Comparison of ENCODE assay signal across 16 cellular contexts in genomic region chr12:128258866-128259555, GRCh38. TPM values are rescaled to one million over a fixed set of nuclear protein-coding genes. Genes with fewer than 3 reads are reported as not detected.
DNase-seq lines count a peak whose midpoint lies in the region; FAIRE-seq and TF ChIP-seq lines count a peak whose summit lies in the region.
"Had no signal": no experiment of that assay in that cellular context is flagged by ENCODE, and none has a peak within 500 bp of the region (broad histone marks: within the 10 kb centered on the region; RNA-seq: fewer than 3 reads in every experiment).

No MANE protein-coding gene starts in this region.

- H3K9me3 ChIP-seq in ectodermal cell (ENCODE audit: control insufficient read depth, low read length) (no peaks in the 10 kb centered on the region), neural progenitor cell (ENCODE audit: low read depth) (peaks cover 3% of the 10 kb centered on the region), tibial artery (no peaks in the 10 kb centered on the region), kidney (ENCODE audit: control insufficient read depth in 1 of 2, low read length in 2 of 2) (no peaks in the 10 kb centered on the region)
- H3K9me3 ChIP-seq: adrenal gland, prostate gland, transverse colon had no signal

- FAIRE-seq in kidney (lab: Jason Lieb, UNC): no peak
- FAIRE-seq: endothelial cell of umbilical vein had no signal

- intact Hi-C loops in tibial artery (cut with DNase I; ENCODE audit: low total_unique reads) (no loop called here), kidney (cut with DNase I) (no loop called here)

- in situ Hi-C loops in G401 (cut with HindIII; ENCODE audit: low sequenced_read_pairs): no loop called here

- peaks cover 37% of the 10 kb centered on the region for H3K4me1 Mint-ChIP-seq in neural progenitor cell
- H3K4me1 Mint-ChIP-seq: naive B cell had no signal

- H3F3A ChIP-seq in neural progenitor cell (ENCODE audit: low read depth): no peaks in the 10 kb centered on the region

- no peak overlapping the region for H3K4me3 Mint-ChIP-seq in neural progenitor cell
- H3K4me3 Mint-ChIP-seq: naive B cell had no signal

- H3K9ac ChIP-seq in neural progenitor cell: no peak overlapping the region
- no peak overlapping the region for H3K9ac ChIP-seq in kidney (ENCODE audit: low read length in 2 of 2)
- H3K9ac ChIP-seq: BLaER1 had no signal

- peaks cover 10% of the 10 kb centered on the region for H3K27me3 Mint-ChIP-seq in neural progenitor cell (ENCODE audit: insufficient read depth, low read depth)

- peaks cover 9% of the 10 kb centered on the region for H3K9me3 Mint-ChIP-seq in neural progenitor cell

- no peaks in the 10 kb centered on the region for H3K36me3 Mint-ChIP-seq in neural progenitor cell
- H3K36me3 Mint-ChIP-seq: naive B cell had no signal

- H3K36me3 ChIP-seq in ectodermal cell (ENCODE audit: control insufficient read depth, insufficient read depth, low read length): no peaks in the 10 kb centered on the region
- H3K36me3 ChIP-seq in neural progenitor cell: no peaks in the 10 kb centered on the region
- H3K36me3 ChIP-seq in tibial artery: no peaks in the 10 kb centered on the region
- H3K36me3 ChIP-seq in kidney (ENCODE audit: control insufficient read depth in 1 of 2, insufficient read depth in 2 of 2, low read length in 2 of 2): no peaks in the 10 kb centered on the region
- H3K36me3 ChIP-seq: adrenal gland, BLaER1, prostate gland, spleen, transverse colon had no signal

- H3K27me3 ChIP-seq in ectodermal cell (ENCODE audit: control insufficient read depth, insufficient read depth, low read length, poor library complexity, severe bottlenecking): no peaks in the 10 kb centered on the region
- H3K27me3 ChIP-seq in neural progenitor cell: peaks cover 19% of the 10 kb centered on the region
- H3K27me3 ChIP-seq in tibial artery: no peaks in the 10 kb centered on the region
- H3K27me3 ChIP-seq: adrenal gland, BLaER1 had no signal

- H3K27ac ChIP-seq in ectodermal cell (ENCODE audit: insufficient read depth, low read depth, low read length, poor library complexity, severe bottlenecking) (peak overlapping the region; percentile 3), neural progenitor cell (no peak overlapping the region), tibial artery (no peak overlapping the region), kidney (ENCODE audit: low read depth in 2 of 2, low read length in 2 of 2) (no peak overlapping the region)
- H3K27ac ChIP-seq: adrenal gland, BLaER1, prostate gland, spleen, transverse colon had no signal

- DNase-seq in G401 (ENCODE audit: low spot score) (peak; percentile 92), NCI-H69 (lab: John Stamatoyannopoulos, UW) (peak; percentile 48), neural progenitor cell (ENCODE audit: low spot score) (peak; percentile 38), tibial artery (no peak), kidney (no peak), activated gamma-delta T cell (lab: John Stamatoyannopoulos, UW) (no peak)
- DNase-seq: GOT3, naive B cell, spleen, transverse colon had no signal

- H3K4me1 ChIP-seq in ectodermal cell (ENCODE audit: control insufficient read depth, insufficient read depth, low read length) (peaks cover 10% of the 10 kb centered on the region), neural progenitor cell (peaks cover 8% of the 10 kb centered on the region), tibial artery (no peaks in the 10 kb centered on the region), kidney (ENCODE audit: control insufficient read depth in 1 of 2, insufficient read depth in 1 of 2, low read depth in 1 of 2, low read length in 2 of 2) (no peaks in the 10 kb centered on the region)
- H3K4me1 ChIP-seq: adrenal gland, BLaER1, prostate gland, spleen, transverse colon had no signal

- no peak overlapping the region for H3K4me2 ChIP-seq in neural progenitor cell
- H3K4me2 ChIP-seq: BLaER1 had no signal

- TF ChIP-seq CTCF in neural progenitor cell (IDR thresholded peaks at IDR 0.05) (no peak), tibial artery (IDR thresholded peaks at IDR 0.05) (no peak), kidney (IDR thresholded peaks at IDR 0.05; ENCODE audit: borderline replicate concordance, extremely low read depth, insufficient read depth) (no peak)

- no peak overlapping the region for H2AFZ ChIP-seq in neural progenitor cell (replicated peaks)

- H3K4me3 ChIP-seq in ectodermal cell (ENCODE audit: insufficient read depth, low read depth, low read length) (no peak overlapping the region), neural progenitor cell (no peak overlapping the region), tibial artery (no peak overlapping the region), kidney (ENCODE audit: low read length in 2 of 2) (no peak overlapping the region)
- H3K4me3 ChIP-seq: adrenal gland, BLaER1, prostate gland, spleen, transverse colon had no signal

- no peaks in the 10 kb centered on the region for H3K79me2 ChIP-seq in neural progenitor cell (ENCODE audit: low read depth)

- 79% methylated on average over 9 of the region's 9 CpGs for WGBS in ectodermal cell, 2 experiments

- peak overlapping the region; percentile 18 for H3K27ac Mint-ChIP-seq in neural progenitor cell
- H3K27ac Mint-ChIP-seq: naive B cell had no signal

- H4K20me1 ChIP-seq in neural progenitor cell (ENCODE audit: low read depth): no peaks in the 10 kb centered on the region
- H4K20me1 ChIP-seq: BLaER1 had no signal

RNA-seq across cellular contexts. Expression of gene TMEM132C, which starts 8.0 kb away (rescaled TPM):
- not detected in 2 replicates for total RNA-seq in G401 (2014; rRNA removed; shearing (Covaris generic))
- 39.6 TPM for polyA plus RNA-seq in ectodermal cell (2013, experiment 1 of 4)
- polyA plus RNA-seq in ectodermal cell (2013, experiment 2 of 4): 50.5 TPM
- 28.2 TPM for polyA plus RNA-seq in ectodermal cell (2013, experiment 3 of 4)
- 32.7 TPM for polyA plus RNA-seq in ectodermal cell (2013, experiment 4 of 4)
- 3.9 and 5.1 TPM in 2 replicates for total RNA-seq in neural progenitor cell (ENCODE audit: low replicate concordance)
- 0.28 TPM for total RNA-seq in kidney
- polyA plus RNA-seq in kidney (ENCODE audit: insufficient read depth, low read depth, low replicate concordance): 0.75 TPM
- total RNA-seq: chondrocyte, endothelial cell of umbilical vein had no signal
- polyA plus RNA-seq: endothelial cell of umbilical vein had no signal

Comparison
In these comparisons a context has a peak if more than half of its experiments do, and no peak if none do; other contexts are left out.
1. DNase-seq: peak in G401 (single experiment), NCI-H69 (single experiment) and neural progenitor cell (single experiment); none in tibial artery (0 of 2), kidney (single experiment) and activated gamma-delta T cell (single experiment).